In the genomic region with DNA sequence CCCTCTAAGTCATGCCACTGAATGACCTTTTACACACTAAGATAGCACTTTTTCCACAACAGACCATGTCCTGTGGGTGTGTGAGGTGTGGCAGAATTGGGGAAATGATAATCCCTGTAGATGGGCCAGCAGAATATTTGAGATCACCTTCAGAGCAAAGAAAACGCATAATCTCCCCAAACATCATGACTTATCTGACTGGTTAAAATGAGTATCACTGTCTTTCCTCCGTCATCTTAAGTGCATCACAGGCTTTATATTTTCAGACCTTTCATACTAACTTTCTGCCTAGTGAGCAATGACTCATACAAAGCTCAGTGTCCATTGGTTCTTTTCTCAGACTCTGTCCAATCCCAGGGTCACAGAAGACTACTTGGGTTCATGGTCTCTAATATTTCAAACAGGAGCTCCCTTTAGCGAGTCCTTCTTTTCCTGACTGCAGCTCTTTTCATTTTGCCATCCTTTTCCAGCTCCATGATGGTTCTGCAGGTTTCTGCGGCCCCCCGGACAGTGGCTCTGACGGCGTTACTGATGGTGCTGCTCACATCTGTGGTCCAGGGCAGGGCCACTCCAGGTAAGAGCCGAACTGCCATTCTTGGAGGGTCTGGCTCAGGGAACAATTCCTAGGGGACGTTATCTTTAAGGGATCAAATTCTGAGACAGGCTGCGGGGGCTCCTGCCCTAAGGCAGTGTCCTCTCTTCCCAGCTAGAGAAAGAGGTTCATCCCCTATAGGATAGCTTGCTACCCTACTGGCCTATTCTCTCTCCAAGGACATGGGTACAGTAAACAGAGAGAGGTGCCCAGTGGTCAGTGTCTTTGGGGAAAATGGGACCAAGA, we compare ENCODE assay signal across 8 cellular contexts. TPM values are rescaled to one million over a fixed set of nuclear protein-coding genes. Genes with fewer than 3 reads are reported as not detected.
DNase-seq lines count a peak whose midpoint lies in the region; ATAC-seq and TF ChIP-seq lines count a peak whose summit lies in the region.

A gene (plus strand): TSS at position 423 of the 838 bp plus-strand sequence. CDS start 52 bp downstream, at position 475.

- TF ChIP-seq CTCF in colonic mucosa (IDR thresholded peaks at IDR 0.05) (no peak), lower leg skin (IDR thresholded peaks at IDR 0.05) (no peak), thyroid gland (IDR thresholded peaks at IDR 0.05) (no peak)

- H3K27ac ChIP-seq in colonic mucosa: peak within 1 kb of the TSS; percentile 9
- H3K27ac ChIP-seq in thyroid gland: peak within 1 kb of the TSS; percentile 12 to 66 (median 44)

- peak; percentile 77 for TF ChIP-seq POLR2A in GM19099 (IDR thresholded peaks at IDR 0.05; ENCODE audit: extremely low read depth, insufficient read length, low read depth)
- peak; percentile 63 for TF ChIP-seq POLR2A in Raji (IDR thresholded peaks at IDR 0.05; ENCODE audit: insufficient read depth, low read depth, low read length)
- no peak for TF ChIP-seq POLR2A in lower leg skin (IDR thresholded peaks at IDR 0.05)
- peak in 1 of 2 donors; percentile 27 for TF ChIP-seq POLR2A in thyroid gland (IDR thresholded peaks at IDR 0.05)

- H3K27me3 ChIP-seq in colonic mucosa: no peaks in the 10 kb centered on the region
- no peaks in the 10 kb centered on the region for H3K27me3 ChIP-seq in thyroid gland

- WGBS in lower leg skin, 2 donors: 62 to 66% methylated on average over 10 of the region's 10 CpGs
- 63 to 67% methylated on average over 10 of the region's 10 CpGs for WGBS in thyroid gland, 2 donors

- intact Hi-C loops in colonic mucosa (cut with DNase I) (no loop called here), lower leg skin (cut with DNase I; ENCODE audit: low total_unique reads) (no loop called here), thyroid gland (cut with DNase I) (loop anchor here (5.0 kb wide), 1 partner anchor 63 kb away; no protein-coding TSS in a partner anchor)

- H3K36me3 ChIP-seq in colonic mucosa (no peaks in the 10 kb centered on the region), thyroid gland (no peaks in the 10 kb centered on the region)

- peak within 1 kb of the TSS; percentile 19 for H3K4me3 ChIP-seq in colonic mucosa
- H3K4me3 ChIP-seq in lower leg skin (ENCODE audit: low read depth, poor library complexity, severe bottlenecking): no peak within 1 kb of the TSS
- peak within 1 kb of the TSS in 1 of 3 donors; percentile 23 for H3K4me3 ChIP-seq in thyroid gland (replicated peaks in 1 of 3)

- no peaks in the 10 kb centered on the region for H3K4me1 ChIP-seq in colonic mucosa
- peaks cover 4 to 7% of the 10 kb centered on the region in 2 donors for H3K4me1 ChIP-seq in thyroid gland

- peak; percentile 60 for ATAC-seq in HG03108 (IDR thresholded peaks at IDR 0.05; ENCODE audit: unreplicated experiment)

- H3K9me3 ChIP-seq in colonic mucosa (no peaks in the 10 kb centered on the region), thyroid gland (no peaks in the 10 kb centered on the region)

- DNase-seq in DMS53 treated with DMSO at 0.1 percent for 48 hours (lab: John Stamatoyannopoulos, UW; ENCODE audit: unreplicated experiment): peak; percentile 48
- no peak for DNase-seq in colonic mucosa
- DNase-seq in lower leg skin (ENCODE audit: low spot score in 2 of 2): peak in 1 of 2 donors; percentile 42
- no peak for DNase-seq in thyroid gland
- DNase-seq in SHP77 treated with DMSO at 0.1 percent for 48 hours (lab: John Stamatoyannopoulos, UW): no peak

- H3K9ac ChIP-seq in colonic mucosa (ENCODE audit: low read depth in 2 of 2, low read length in 2 of 2): peak within 1 kb of the TSS; percentile 44 to 46

RNA-seq across cellular contexts. Expression of the gene that starts here (rescaled TPM):
- total RNA-seq in colonic mucosa (10 to 100 TPM; 21.3 to 53.5 TPM), lower leg skin (10 to 100 TPM; 48.1 to 84.0 (median 63.3) TPM), thyroid gland (10 to 100 TPM; 33.8 to 44.7 (median 41.0) TPM)

Comparison
In these comparisons a context has a peak if more than half of its experiments do, and no peak if none do; other contexts are left out.
1. POLR2A ChIP-seq: peak in GM19099 (single experiment) and Raji (single experiment); none in lower leg skin (0 of 2).